39 cellular contexts compared by ENCODE assay signal in genomic region chrX:70806081-70806480, GRCh38.
"Had no signal": no experiment of that assay in that cellular context is flagged by ENCODE, and none has a peak within 500 bp of the region (broad histone marks: within the 10 kb centered on the region; RNA-seq: fewer than 3 reads in every experiment).

No MANE protein-coding gene starts in this region.

- H3K4me3 Mint-ChIP-seq: activated naive CD4-positive, alpha-beta T cell treated with anti-CD3 and anti-CD28 coated beads for 36 hours; activated naive CD4-positive, alpha-beta T cell treated with anti-CD3 and anti-CD28 coated beads, Interleukin-2, amount 10 ng/mL, durations not matched to agents 7 days and 5 days; activated naive CD4-positive, alpha-beta T cell treated with anti-CD3 and anti-CD28 coated beads, Interleukin-2, amount 50 U/mL, for 24 hours; activated naive CD8-positive, alpha-beta T cell; activated naive CD8-positive, alpha-beta T cell treated with anti-CD3 and anti-CD28 coated beads for 36 hours; activated naive CD8-positive, alpha-beta T cell treated with anti-CD3 and anti-CD28 coated beads, Interleukin-2, amount 10 ng/mL, durations not matched to agents 7 days and 5 days; activated naive CD8-positive, alpha-beta T cell treated with anti-CD3 and anti-CD28 coated beads, Interleukin-2, amount 50 U/mL, for 24 hours; activated T-cell treated with anti-CD3 and anti-CD28 coated beads, Interleukin-2, amount 50 U/mL, for 24 hours; activated T-cell treated with anti-CD3 and anti-CD28 coated beads, Interleukin-2, amount 50 U/mL, for 4 hours; activated T-cell treated with anti-CD3 and anti-CD28 coated beads, Interleukin-2, amount 50 U/mL, for 72 hours; activated T-helper 1 cell treated with anti-CD3 and anti-CD28 coated beads, Interleukin-12 subunit alpha, Interleukin-12 subunit beta, Interleukin-2, Interleukin-4 antibody, amounts not matched to agents 30 ng/mL and 10 ng/mL and 1 ng/mL, durations not matched to agents 14 hours and 24 hours and 36 hours; activated T-helper 17 cell treated with anti-CD3 and anti-CD28 coated beads, Interleukin-2, amount 50 U/mL, for 72 hours; brain; central memory CD8-positive, alpha-beta T cell had no signal

- H3K4me3 ChIP-seq: adrenal gland, ascending aorta, body of pancreas, breast epithelium, cardiac muscle cell had no signal

- H3K4me1 ChIP-seq: adrenal gland, ascending aorta, body of pancreas, breast epithelium had no signal

- H3K27ac ChIP-seq: adrenal gland, ascending aorta, body of pancreas, brain microvascular endothelial cell, breast epithelium, cardiac muscle cell had no signal

- H3K27ac Mint-ChIP-seq: activated naive CD4-positive, alpha-beta T cell treated with anti-CD3 and anti-CD28 coated beads for 36 hours; activated naive CD4-positive, alpha-beta T cell treated with anti-CD3 and anti-CD28 coated beads, Interleukin-2, amount 10 ng/mL, durations not matched to agents 7 days and 5 days; activated naive CD4-positive, alpha-beta T cell treated with anti-CD3 and anti-CD28 coated beads, Interleukin-2, amount 50 U/mL, for 24 hours; activated naive CD4-positive, alpha-beta T cell treated with anti-CD3 and anti-CD28 coated beads, Interleukin-2, amount 50 U/mL, for 72 hours; activated naive CD8-positive, alpha-beta T cell; activated naive CD8-positive, alpha-beta T cell treated with anti-CD3 and anti-CD28 coated beads for 36 hours; activated naive CD8-positive, alpha-beta T cell treated with anti-CD3 and anti-CD28 coated beads, Interleukin-2, amount 10 ng/mL, durations not matched to agents 7 days and 5 days; activated naive CD8-positive, alpha-beta T cell treated with anti-CD3 and anti-CD28 coated beads, Interleukin-2, amount 50 U/mL, for 24 hours; activated T-cell treated with anti-CD3 and anti-CD28 coated beads, Interleukin-2, amount 50 U/mL, for 24 hours; activated T-cell treated with anti-CD3 and anti-CD28 coated beads, Interleukin-2, amount 50 U/mL, for 72 hours; activated T-helper 1 cell treated with anti-CD3 and anti-CD28 coated beads, Interleukin-12 subunit alpha, Interleukin-12 subunit beta, Interleukin-2, Interleukin-4 antibody, amounts not matched to agents 30 ng/mL and 10 ng/mL and 1 ng/mL, durations not matched to agents 14 hours and 24 hours and 36 hours; activated T-helper 17 cell treated with anti-CD3 and anti-CD28 coated beads, Interleukin-2, amount 50 U/mL, for 72 hours; activated T-helper 2 cell treated with anti-CD3 and anti-CD28 coated beads, Interferon-gamma antibody, Interleukin-2, Interleukin-4, amounts not matched to agents 10 μg/mL and 5 μg/mL and 100 μg/mL, durations not matched to agents 14 hours and 24 hours and 36 hours; brain had no signal

- H3K27me3 ChIP-seq: ascending aorta, body of pancreas, brain microvascular endothelial cell, cardiac muscle cell had no signal

- DNase-seq: activated effector memory CD4-positive, alpha-beta T cell treated with anti-CD3 and anti-CD28 coated beads, Interleukin-2, amount 50 U/mL, for 16 hours; activated effector memory CD4-positive, alpha-beta T cell treated with Interleukin-2 at 50 U/mL for 16 hours; activated gamma-delta T cell; activated gamma-delta T cell treated with Interleukin-2 at 50 U/mL for 16 hours; activated naive CD4-positive, alpha-beta T cell; activated naive CD4-positive, alpha-beta T cell treated with anti-CD3 and anti-CD28 coated beads for 36 hours; activated naive CD4-positive, alpha-beta T cell treated with anti-CD3 and anti-CD28 coated beads, Interleukin-2, amount 10 ng/mL, durations not matched to agents 7 days and 5 days; activated naive CD4-positive, alpha-beta T cell treated with anti-CD3 and anti-CD28 coated beads, Interleukin-2, amount 50 U/mL, for 16 hours; activated naive CD4-positive, alpha-beta T cell treated with Interleukin-2 at 50 U/mL for 16 hours; activated naive CD8-positive, alpha-beta T cell treated with anti-CD3 and anti-CD28 coated beads for 36 hours; activated naive CD8-positive, alpha-beta T cell treated with anti-CD3 and anti-CD28 coated beads, Interleukin-2, amount 10 ng/mL, durations not matched to agents 7 days and 5 days; activated naive CD8-positive, alpha-beta T cell treated with anti-CD3 and anti-CD28 coated beads, Interleukin-2, amount 50 U/mL, for 24 hours; activated T-cell treated with anti-CD3 and anti-CD28 coated beads for 4 hours; activated T-cell treated with anti-CD3 and anti-CD28 coated beads, Interleukin-2, amount 50 U/mL, for 1 hour; activated T-cell treated with anti-CD3 and anti-CD28 coated beads, Interleukin-2, amount 50 U/mL, for 24 hours; activated T-cell treated with anti-CD3 and anti-CD28 coated beads, Interleukin-2, amount 50 U/mL, for 4 hours; activated T-cell treated with anti-CD3 and anti-CD28 coated beads, Interleukin-2, amount 50 U/mL, for 48 hours; activated T-cell treated with anti-CD3 and anti-CD28 coated beads, Interleukin-2, amount 50 U/mL, for 72 hours; adrenal gland; amniotic stem cell; amygdala; anterior cingulate cortex; aorta; body of pancreas; brain microvascular endothelial cell; caudate nucleus; central memory CD4-positive, alpha-beta T cell; cerebellar nuclear complex had no signal

- H3K9me3 ChIP-seq: adrenal gland, ascending aorta, body of pancreas had no signal

- H3K36me3 ChIP-seq: adrenal gland, ascending aorta, brain microvascular endothelial cell, breast epithelium, cardiac muscle cell had no signal

- H3K9me3 Mint-ChIP-seq: activated naive CD4-positive, alpha-beta T cell treated with anti-CD3 and anti-CD28 coated beads for 36 hours; activated naive CD4-positive, alpha-beta T cell treated with anti-CD3 and anti-CD28 coated beads, Interleukin-2, amount 10 ng/mL, durations not matched to agents 7 days and 5 days; activated naive CD4-positive, alpha-beta T cell treated with anti-CD3 and anti-CD28 coated beads, Interleukin-2, amount 50 U/mL, for 24 hours; activated naive CD4-positive, alpha-beta T cell treated with anti-CD3 and anti-CD28 coated beads, Interleukin-2, amount 50 U/mL, for 72 hours; activated naive CD8-positive, alpha-beta T cell treated with anti-CD3 and anti-CD28 coated beads for 36 hours; activated naive CD8-positive, alpha-beta T cell treated with anti-CD3 and anti-CD28 coated beads, Interleukin-2, amount 10 ng/mL, durations not matched to agents 7 days and 5 days; activated naive CD8-positive, alpha-beta T cell treated with anti-CD3 and anti-CD28 coated beads, Interleukin-2, amount 50 U/mL, for 24 hours; activated T-cell treated with anti-CD3 and anti-CD28 coated beads, Interleukin-2, amount 50 U/mL, for 24 hours; activated T-cell treated with anti-CD3 and anti-CD28 coated beads, Interleukin-2, amount 50 U/mL, for 4 hours; activated T-helper 1 cell treated with anti-CD3 and anti-CD28 coated beads, Interleukin-12 subunit alpha, Interleukin-12 subunit beta, Interleukin-2, Interleukin-4 antibody, amounts not matched to agents 30 ng/mL and 10 ng/mL and 1 ng/mL, durations not matched to agents 14 hours and 24 hours and 36 hours; activated T-helper 17 cell treated with anti-CD3 and anti-CD28 coated beads, Interleukin-2, amount 50 U/mL, for 72 hours; activated T-helper 2 cell treated with anti-CD3 and anti-CD28 coated beads, Interferon-gamma antibody, Interleukin-2, Interleukin-4, amounts not matched to agents 10 μg/mL and 5 μg/mL and 100 μg/mL, durations not matched to agents 14 hours and 24 hours and 36 hours; central memory CD8-positive, alpha-beta T cell had no signal

- H3K36me3 Mint-ChIP-seq: activated naive CD4-positive, alpha-beta T cell treated with anti-CD3 and anti-CD28 coated beads, Interleukin-2, amount 10 ng/mL, durations not matched to agents 7 days and 5 days; activated naive CD4-positive, alpha-beta T cell treated with anti-CD3 and anti-CD28 coated beads, Interleukin-2, amount 50 U/mL, for 24 hours; activated naive CD4-positive, alpha-beta T cell treated with anti-CD3 and anti-CD28 coated beads, Interleukin-2, amount 50 U/mL, for 72 hours; activated naive CD8-positive, alpha-beta T cell treated with anti-CD3 and anti-CD28 coated beads for 36 hours; activated naive CD8-positive, alpha-beta T cell treated with anti-CD3 and anti-CD28 coated beads, Interleukin-2, amount 10 ng/mL, durations not matched to agents 7 days and 5 days; brain had no signal

- ATAC-seq: activated naive CD4-positive, alpha-beta T cell treated with anti-CD3 and anti-CD28 coated beads, Interleukin-2, amount 50 U/mL, for 72 hours; activated naive CD8-positive, alpha-beta T cell treated with anti-CD3 and anti-CD28 coated beads, Interleukin-2, amount 50 U/mL, for 24 hours; activated T-cell treated with anti-CD3 and anti-CD28 coated beads, Interleukin-2, amount 50 U/mL, for 4 hours; activated T-cell treated with anti-CD3 and anti-CD28 coated beads, Interleukin-2, amount 50 U/mL, for 72 hours; activated T-helper 17 cell treated with anti-CD3 and anti-CD28 coated beads, Interleukin-2, amount 50 U/mL, for 72 hours; body of pancreas had no signal

- H3K4me1 Mint-ChIP-seq: activated naive CD4-positive, alpha-beta T cell treated with anti-CD3 and anti-CD28 coated beads, Interleukin-2, amount 10 ng/mL, durations not matched to agents 7 days and 5 days; activated naive CD4-positive, alpha-beta T cell treated with anti-CD3 and anti-CD28 coated beads, Interleukin-2, amount 50 U/mL, for 24 hours; activated naive CD8-positive, alpha-beta T cell treated with anti-CD3 and anti-CD28 coated beads for 36 hours; activated naive CD8-positive, alpha-beta T cell treated with anti-CD3 and anti-CD28 coated beads, Interleukin-2, amount 10 ng/mL, durations not matched to agents 7 days and 5 days; activated naive CD8-positive, alpha-beta T cell treated with anti-CD3 and anti-CD28 coated beads, Interleukin-2, amount 50 U/mL, for 24 hours; activated T-helper 17 cell treated with anti-CD3 and anti-CD28 coated beads, Interleukin-2, amount 50 U/mL, for 72 hours; brain; central memory CD8-positive, alpha-beta T cell had no signal

- H3K27me3 Mint-ChIP-seq: activated naive CD4-positive, alpha-beta T cell treated with anti-CD3 and anti-CD28 coated beads, Interleukin-2, amount 50 U/mL, for 24 hours had no signal
